In the genomic region with DNA sequence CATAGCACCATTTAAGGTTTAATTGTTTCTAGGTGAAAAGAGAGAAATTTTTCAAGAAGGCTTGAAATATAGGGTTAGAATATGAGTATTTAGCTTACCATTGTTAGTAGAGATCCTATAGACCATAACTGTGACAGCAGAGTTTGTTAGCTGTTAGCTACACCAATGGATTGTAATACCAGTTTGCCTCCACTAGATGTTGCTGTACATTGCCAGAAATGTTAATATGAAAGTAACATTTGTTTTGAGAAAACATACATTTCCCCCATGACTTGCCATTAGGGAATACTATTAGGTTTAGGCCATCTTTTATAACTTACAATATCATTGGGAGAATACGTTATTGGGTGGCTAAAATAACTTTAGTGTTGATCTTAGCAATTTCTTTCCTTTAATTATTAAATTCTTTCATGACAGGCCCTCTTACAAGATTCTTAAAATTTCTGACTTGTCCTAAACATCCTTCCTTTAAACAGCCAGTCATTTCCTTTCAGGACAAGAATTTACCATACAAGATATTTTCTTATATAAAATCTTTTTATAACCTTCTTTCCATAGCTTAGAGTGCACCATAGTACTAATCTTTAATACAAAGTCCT, we compare ENCODE assay signal across 10 cellular contexts. TPM values are rescaled to one million over a fixed set of nuclear protein-coding genes. Genes with fewer than 3 reads are reported as not detected.
DNase-seq lines count a peak whose midpoint lies in the region; ATAC-seq and TF ChIP-seq lines count a peak whose summit lies in the region.
"Had no signal": no experiment of that assay in that cellular context is flagged by ENCODE, and none has a peak within 500 bp of the region (broad histone marks: within the 10 kb centered on the region; RNA-seq: fewer than 3 reads in every experiment).

No MANE protein-coding gene starts in this region.

- DNase-seq in NCI-H2171 treated with DMSO at 0.1 percent for 48 hours (lab: John Stamatoyannopoulos, UW) (peak; percentile 38), NCI-H2171 (lab: John Stamatoyannopoulos, UW) (no peak), OCI-M1 (lab: John Stamatoyannopoulos, UW) (peak; percentile 88), mesothelial cell of epicardium (ENCODE audit: low spot score in 2 of 2, unreplicated experiment in 2 of 2) (no peak), omental fat pad (ENCODE audit: low spot score) (no peak)
- peak; percentile 27 to 28 (median 28) for DNase-seq in effector memory CD8-positive, alpha-beta T cell
- DNase-seq: activated T-cell treated with anti-CD3 and anti-CD28 coated beads, Interleukin-2, amount 50 U/mL, for 4 hours had no signal

- peak; percentile 50 for ATAC-seq in HG03469 (IDR thresholded peaks at IDR 0.05; ENCODE audit: unreplicated experiment)
- peak; percentile 72 for ATAC-seq in effector memory CD8-positive, alpha-beta T cell (replicated peaks)
- no peak for ATAC-seq in omental fat pad (ENCODE audit: low FRiP score)
- ATAC-seq in GM21447 (IDR thresholded peaks at IDR 0.05; ENCODE audit: unreplicated experiment): no peak

- H3K27ac Mint-ChIP-seq in effector memory CD8-positive, alpha-beta T cell: peak overlapping the region in 1 of 2 donors; percentile 17
- H3K27ac Mint-ChIP-seq in mesothelial cell of epicardium: no peak overlapping the region
- H3K27ac Mint-ChIP-seq: CD8-positive, alpha-beta memory T cell had no signal

- H3K4me3 Mint-ChIP-seq in effector memory CD8-positive, alpha-beta T cell: no peak overlapping the region
- H3K4me3 Mint-ChIP-seq in mesothelial cell of epicardium: no peak overlapping the region
- H3K4me3 Mint-ChIP-seq: activated T-cell treated with anti-CD3 and anti-CD28 coated beads, Interleukin-2, amount 50 U/mL, for 4 hours; CD8-positive, alpha-beta memory T cell had no signal

- TF ChIP-seq CTCF in mesothelial cell of epicardium (IDR thresholded peaks at IDR 0.05; ENCODE audit: unreplicated experiment): peak; percentile 66
- TF ChIP-seq CTCF in omental fat pad (IDR thresholded peaks at IDR 0.05): peak in 1 of 3 donors; percentile 23

- H3K36me3 Mint-ChIP-seq in effector memory CD8-positive, alpha-beta T cell (ENCODE audit: insufficient read depth): no peaks in the 10 kb centered on the region
- H3K36me3 Mint-ChIP-seq in mesothelial cell of epicardium: no peaks in the 10 kb centered on the region
- H3K36me3 Mint-ChIP-seq: CD8-positive, alpha-beta memory T cell had no signal

- H3K27me3 Mint-ChIP-seq in effector memory CD8-positive, alpha-beta T cell: peaks cover 41% of the 10 kb centered on the region in 2 donors
- H3K27me3 Mint-ChIP-seq in mesothelial cell of epicardium (ENCODE audit: low read depth): peaks cover 30% of the 10 kb centered on the region

- H3K9me3 Mint-ChIP-seq in effector memory CD8-positive, alpha-beta T cell: no peaks in the 10 kb centered on the region
- peaks cover 7% of the 10 kb centered on the region for H3K9me3 Mint-ChIP-seq in mesothelial cell of epicardium
- H3K9me3 Mint-ChIP-seq: activated T-cell treated with anti-CD3 and anti-CD28 coated beads, Interleukin-2, amount 50 U/mL, for 4 hours; CD8-positive, alpha-beta memory T cell had no signal

- peaks cover 0 to 6% of the 10 kb centered on the region in 2 donors for H3K4me1 Mint-ChIP-seq in effector memory CD8-positive, alpha-beta T cell (ENCODE audit: low read depth in 2 of 2)
- peaks cover 11% of the 10 kb centered on the region for H3K4me1 Mint-ChIP-seq in mesothelial cell of epicardium

RNA-seq across cellular contexts. Expression of a gene that starts 39.5 kb away (rescaled TPM):
- total RNA-seq in mesothelial cell of epicardium: 38.3 to 42.5 TPM (median 42.3 TPM) in 3 replicates
- total RNA-seq in omental fat pad: 10 to 100 TPM; 16.3 to 47.3 (median 29.0) TPM

RNA-seq across cellular contexts. Expression of a gene that starts 48.3 kb away (rescaled TPM):
- 6.7 to 7.6 TPM (median 7.3 TPM) in 3 replicates for total RNA-seq in mesothelial cell of epicardium
- 10 to 100 TPM in 1 of 4 donors, 1 to 10 TPM in 3; 2.4 to 12.9 (median 5.8) TPM for total RNA-seq in omental fat pad

RNA-seq across cellular contexts. Expression of a gene that starts 55.1 kb away (rescaled TPM):
- 54.9 to 57.6 TPM (median 56.6 TPM) in 3 replicates for total RNA-seq in mesothelial cell of epicardium
- total RNA-seq in omental fat pad: 10 to 100 TPM; 26.3 to 85.8 (median 46.0) TPM

Comparison
In these comparisons a context has a peak if more than half of its experiments do, and no peak if none do; other contexts are left out.
1. DNase-seq: peak in NCI-H2171 treated with DMSO at 0.1 percent for 48 hours (single experiment), OCI-M1 (single experiment) and effector memory CD8-positive, alpha-beta T cell (3 of 3); none in NCI-H2171 (single experiment), mesothelial cell of epicardium (0 of 2) and omental fat pad (single experiment).
2. ATAC-seq: peak in HG03469 (single experiment) and effector memory CD8-positive, alpha-beta T cell (single experiment); none in omental fat pad (single experiment) and GM21447 (single experiment).